Comparison of ENCODE assay signal across 8 cellular contexts in the genomic region with DNA sequence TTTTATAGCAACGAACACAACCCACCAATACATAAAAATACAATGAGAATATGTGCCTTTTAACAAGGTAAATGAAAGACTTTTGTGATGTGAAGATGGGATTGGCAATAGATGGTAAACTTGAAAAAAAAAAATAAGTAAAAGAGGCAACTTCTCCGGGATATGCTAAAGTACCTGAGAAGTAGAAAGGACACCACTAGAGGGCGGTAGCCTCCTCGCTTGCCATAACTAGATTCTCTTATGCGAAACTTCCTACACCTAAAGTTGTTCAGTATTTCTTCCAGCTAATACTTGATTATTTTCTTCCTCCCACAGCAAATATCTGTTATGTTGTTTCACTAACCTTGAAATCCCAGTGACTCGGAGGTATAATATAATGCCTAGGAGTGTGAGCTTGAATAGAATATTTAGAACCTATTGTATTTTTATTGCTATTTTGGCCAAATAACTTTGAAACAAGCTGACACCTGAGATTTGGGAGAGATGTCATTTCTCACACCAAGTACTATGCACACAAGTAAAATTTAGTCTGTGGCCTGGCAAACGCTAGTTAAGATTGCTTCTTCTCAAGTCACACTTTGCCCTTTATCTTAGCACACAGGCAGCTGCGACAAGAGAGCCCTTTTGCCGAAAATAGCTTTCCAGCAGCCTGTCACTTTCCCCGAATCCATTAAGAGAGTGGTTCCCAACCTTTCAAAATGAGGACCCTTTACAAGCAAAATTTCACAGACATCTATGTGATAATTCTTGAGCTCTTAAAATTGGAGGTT. TPM values are rescaled to one million over a fixed set of nuclear protein-coding genes. Genes with fewer than 3 reads are reported as not detected.
DNase-seq lines count a peak whose midpoint lies in the region; ATAC-seq, FAIRE-seq and TF ChIP-seq lines count a peak whose summit lies in the region.

No MANE protein-coding gene starts in this region.

- ATAC-seq in GM19463 (IDR thresholded peaks at IDR 0.05; ENCODE audit: unreplicated experiment) (peak; percentile 87), PC-3 (peak; percentile 73)
- peak; percentile 59 for ATAC-seq in activated T-helper 17 cell treated with anti-CD3 and anti-CD28 coated beads, Interleukin-2, amount 50 U/mL, for 72 hours (replicated peaks)

- H3K4me3 Mint-ChIP-seq in activated T-helper 17 cell treated with anti-CD3 and anti-CD28 coated beads, Interleukin-2, amount 50 U/mL, for 72 hours: no peak overlapping the region

- TF ChIP-seq POLR2A in tibial nerve (IDR thresholded peaks at IDR 0.05): no peak

- H3K27me3 ChIP-seq in PC-3 (ENCODE audit: low read length): no peaks in the 10 kb centered on the region
- H3K27me3 ChIP-seq in osteoblast (ENCODE audit: insufficient read depth, low read length): no peaks in the 10 kb centered on the region
- H3K27me3 ChIP-seq in tibial nerve: no peaks in the 10 kb centered on the region

- no peaks in the 10 kb centered on the region for H3K4me1 Mint-ChIP-seq in activated T-helper 17 cell treated with anti-CD3 and anti-CD28 coated beads, Interleukin-2, amount 50 U/mL, for 72 hours

- no peak overlapping the region for H3K9ac ChIP-seq in PC-3 (ENCODE audit: low read length)

- CTCF ChIA-PET in PC-3 (lab: Charles Lee): interaction anchor here (0.6 to 1.2 kb wide), 4 partner anchors 41 to 195 kb away, joined by 3 to 8 read pairs (median 4); no protein-coding TSS in a partner anchor

- DNase-seq in COR-L47 (lab: John Stamatoyannopoulos, UW) (peak; percentile 66), HTR-8/SVneo (ENCODE audit: insufficient read length, low spot score) (peak; percentile 23), PC-3 (peak; percentile 85), foreskin melanocyte (peak; percentile 57), osteoblast (ENCODE audit: insufficient read length, low spot score, missing footprints) (peak; percentile 32), tibial nerve (ENCODE audit: low spot score in 2 of 2) (peak; percentile 57 to 94)

- POLR2A ChIA-PET in PC-3 (lab: Charles Lee; ENCODE audit: unreplicated experiment): no interaction called here

- H3K36me3 Mint-ChIP-seq in activated T-helper 17 cell treated with anti-CD3 and anti-CD28 coated beads, Interleukin-2, amount 50 U/mL, for 72 hours (ENCODE audit: low read depth): no peaks in the 10 kb centered on the region

- H3K27me3 Mint-ChIP-seq in activated T-helper 17 cell treated with anti-CD3 and anti-CD28 coated beads, Interleukin-2, amount 50 U/mL, for 72 hours: peaks cover 6% of the 10 kb centered on the region

- H3K4me1 ChIP-seq in PC-3 (ENCODE audit: insufficient read depth, low read length) (peaks cover 6% of the 10 kb centered on the region), osteoblast (ENCODE audit: insufficient read depth, low read length) (peaks cover 50% of the 10 kb centered on the region), tibial nerve (peaks cover 0 to 23% (median 0%) of the 10 kb centered on the region in 4 donors)

- WGBS in tibial nerve, 2 donors: 25 to 26% methylated on average over 10 of the region's 10 CpGs

- no peak overlapping the region for H3K27ac Mint-ChIP-seq in activated T-helper 17 cell treated with anti-CD3 and anti-CD28 coated beads, Interleukin-2, amount 50 U/mL, for 72 hours

- no peaks in the 10 kb centered on the region for H3K9me3 Mint-ChIP-seq in activated T-helper 17 cell treated with anti-CD3 and anti-CD28 coated beads, Interleukin-2, amount 50 U/mL, for 72 hours

- H3K9me3 ChIP-seq in PC-3 (ENCODE audit: low read length): no peaks in the 10 kb centered on the region
- no peaks in the 10 kb centered on the region for H3K9me3 ChIP-seq in osteoblast (ENCODE audit: low read depth, low read length)
- no peaks in the 10 kb centered on the region for H3K9me3 ChIP-seq in tibial nerve

- TF ChIP-seq CTCF in PC-3 (conservative IDR thresholded peaks at IDR 0.05; ENCODE audit: low read depth, low read length) (peak; percentile 83), osteoblast (IDR thresholded peaks at IDR 0.05; ENCODE audit: extremely low read depth, low read depth, low read length) (peak; percentile 91), tibial nerve (IDR thresholded peaks at IDR 0.05) (peak; percentile 65 to 83 (median 80))

- H3K36me3 ChIP-seq in PC-3 (ENCODE audit: low read depth, low read length): no peaks in the 10 kb centered on the region
- H3K36me3 ChIP-seq in osteoblast (ENCODE audit: insufficient read depth, low read length): no peaks in the 10 kb centered on the region
- no peaks in the 10 kb centered on the region for H3K36me3 ChIP-seq in tibial nerve

- H3K4me3 ChIP-seq in PC-3 (ENCODE audit: low read length): no peak overlapping the region
- no peak overlapping the region for H3K4me3 ChIP-seq in osteoblast (ENCODE audit: insufficient read depth, low read length)
- H3K4me3 ChIP-seq in tibial nerve: no peak overlapping the region

- no peaks in the 10 kb centered on the region for H3F3A ChIP-seq in PC-3 (ENCODE audit: low read length, unreplicated experiment)

- H3K27ac ChIP-seq in PC-3 (ENCODE audit: low read length) (no peak overlapping the region), osteoblast (ENCODE audit: low read depth, low read length) (peak overlapping the region; percentile 97), tibial nerve (no peak overlapping the region)

- FAIRE-seq in HTR-8/SVneo (lab: Jason Lieb, UNC): no peak

- peak overlapping the region; percentile 30; the same call in 1 of the 2 replicates for H2AFZ ChIP-seq in PC-3 (ENCODE audit: low read length)
- H2AFZ ChIP-seq in osteoblast (ENCODE audit: low read length): no peak overlapping the region

- no peaks in the 10 kb centered on the region for H3K9me2 ChIP-seq in PC-3 (replicated peaks; ENCODE audit: low read length)

- no peaks in the 10 kb centered on the region for H3K79me2 ChIP-seq in PC-3 (ENCODE audit: low read length)
- H3K79me2 ChIP-seq in osteoblast (ENCODE audit: insufficient read depth, low read length): peaks cover 4% of the 10 kb centered on the region

- no peaks in the 10 kb centered on the region for H4K20me1 ChIP-seq in PC-3 (ENCODE audit: low read length)
- H4K20me1 ChIP-seq in osteoblast (ENCODE audit: insufficient read depth, low read length): no peaks in the 10 kb centered on the region

- peak in 1 of 2 donors; percentile 21 for TF ChIP-seq EP300 in tibial nerve (IDR thresholded peaks at IDR 0.05)

- BruUV-seq in PC-3 (replicated peaks; lab: Mats Ljungman, UMichigan): no TSS peak

- H3K4me2 ChIP-seq in PC-3 (ENCODE audit: low read length) (no peak overlapping the region; the same call in 1 of the 2 replicates), osteoblast (ENCODE audit: insufficient read depth, low read length) (peak overlapping the region; percentile 4)

- intact Hi-C loops in PC-3 (cut with micrococcal nuclease): loop anchor here (1.0 to 5.0 kb wide), 2 partner anchors 80 to 189 kb away; no protein-coding TSS in a partner anchor

RNA-seq across cellular contexts. Expression of a gene that starts 44.9 kb away (rescaled TPM):
- total RNA-seq in PC-3 (2014; rRNA removed): 30.7 and 57.8 TPM in 2 replicates
- 10 to 100 TPM; 16.3 to 22.7 TPM for total RNA-seq in activated T-helper 17 cell treated with anti-CD3 and anti-CD28 coated beads, Interleukin-2, amount 50 U/mL, for 72 hours
- total RNA-seq in osteoblast: 242 and 312 TPM in 2 replicates
- total RNA-seq in tibial nerve: 100 to 1,000 TPM in 2 of 4 donors, 10 to 100 TPM in 2; 73.5 to 117 (median 98.2) TPM

Comparison
In these comparisons a context has a peak if more than half of its experiments do, and no peak if none do; other contexts are left out.
1. DNase-seq: peak in every context shown above with its lines; median percentile 85 in PC-3; 76 in tibial nerve; 66 in COR-L47; 57 in foreskin melanocyte; 32 in osteoblast; 23 in HTR-8/SVneo.